1 cellular context compared by ENCODE assay signal in the genomic region with DNA sequence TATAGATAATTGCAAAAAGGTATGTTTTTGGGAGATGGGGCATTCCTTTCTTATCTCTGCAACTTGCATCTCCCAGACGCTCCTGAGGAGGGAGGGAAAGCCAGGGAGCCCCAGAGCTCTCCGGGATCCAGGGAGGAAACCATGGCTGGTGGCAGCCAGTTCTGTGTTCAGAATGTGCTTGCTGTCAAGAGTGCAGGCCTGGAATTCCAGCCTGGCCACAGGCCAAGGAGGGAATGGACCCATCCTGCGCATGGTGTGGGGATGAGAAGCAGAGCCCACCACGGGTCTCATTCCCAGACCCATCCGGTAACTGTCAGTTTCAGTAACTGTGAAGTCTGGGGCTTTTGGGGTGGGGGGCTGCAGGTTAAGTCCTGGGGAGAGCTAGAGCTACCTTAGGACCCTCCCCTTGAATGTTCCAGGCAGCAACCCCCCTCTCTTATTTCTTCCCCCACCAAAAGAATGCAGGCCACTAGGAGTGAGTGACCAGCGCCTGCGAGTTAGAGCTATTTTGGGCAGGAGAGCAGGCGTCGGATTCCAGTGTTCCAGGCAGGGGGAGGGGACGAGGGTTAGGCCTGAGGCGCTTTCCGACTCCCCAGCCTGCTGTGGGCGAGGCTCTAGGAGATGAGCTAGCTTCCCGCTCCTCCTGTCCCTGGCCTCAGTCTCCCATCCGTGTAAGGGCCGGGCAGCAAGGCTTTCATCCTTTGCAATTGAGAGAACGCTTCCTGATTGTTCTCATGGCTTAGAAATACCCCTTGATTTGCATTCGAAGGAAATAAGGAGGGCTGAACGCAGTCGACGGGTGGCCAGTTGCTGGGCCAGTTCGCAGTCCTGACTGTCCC.
TF ChIP-seq lines count a peak whose summit lies in the region.

No MANE protein-coding gene starts in this region.

TF ChIP-seq in GM12891, 5 proteins besides CTCF, POLR2A, EP300 and RAD21:
- no peak for TF ChIP-seq SPI1 (IDR thresholded peaks at IDR 0.05; ENCODE audit: low read depth, low read length)
- TF ChIP-seq TAF1 (IDR thresholded peaks at IDR 0.05; ENCODE audit: low read depth, low read length): no peak
- no peak for TF ChIP-seq POU2F2 (IDR thresholded peaks at IDR 0.05; ENCODE audit: low read depth, low read length)
- no peak for TF ChIP-seq POLR2AphosphoS5 (IDR thresholded peaks at IDR 0.05; ENCODE audit: low read depth, low read length)
- TF ChIP-seq PAX5 (IDR thresholded peaks at IDR 0.05; ENCODE audit: insufficient read depth, low read length, severe bottlenecking): no peak
